21 cellular contexts compared by ENCODE assay signal in the genomic region with DNA sequence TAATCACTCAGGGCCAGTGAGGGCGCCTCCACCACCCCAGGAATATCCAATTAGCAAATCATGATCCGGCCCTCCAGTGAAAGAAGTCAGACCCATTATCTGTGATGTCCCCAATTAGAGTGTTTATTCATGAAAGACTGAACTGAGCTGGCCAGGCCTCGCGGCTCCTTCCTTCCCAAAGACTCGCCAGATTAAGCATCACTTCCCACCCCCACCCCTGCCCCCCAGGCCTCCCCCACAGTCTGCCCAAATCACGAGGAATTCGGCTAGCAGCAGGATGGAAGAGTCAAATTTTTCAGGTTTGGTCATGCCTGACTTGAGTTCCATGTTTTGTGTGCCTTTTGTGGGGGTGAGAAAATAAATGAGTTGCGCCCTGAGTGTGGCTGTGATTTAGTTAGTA.
"Had no signal": no experiment of that assay in that cellular context is flagged by ENCODE, and none has a peak within 500 bp of the region (broad histone marks: within the 10 kb centered on the region; RNA-seq: fewer than 3 reads in every experiment).

No MANE protein-coding gene starts in this region.

- FAIRE-seq: keratinocyte had no signal

- H3K27ac ChIP-seq: body of pancreas, right atrium auricular region, spleen, thoracic aorta had no signal

- H3K27me3 Mint-ChIP-seq: type B pancreatic cell had no signal

- H3K4me3 ChIP-seq: body of pancreas, right atrium auricular region, spleen, thoracic aorta had no signal

- DNase-seq: activated CD4-positive, alpha-beta T cell treated with anti-CD3 and anti-CD28 coated beads for 1 hour; activated CD4-positive, alpha-beta T cell treated with anti-CD3 and anti-CD28 coated beads, Interleukin-2, amount 50 U/mL, for 1 hour; activated CD8-positive, alpha-beta T cell treated with anti-CD3 and anti-CD28 coated beads, Interleukin-2, amount 10 ng/mL, durations not matched to agents 7 days and 5 days; activated gamma-delta T cell; activated naive CD4-positive, alpha-beta T cell treated with anti-CD3 and anti-CD28 coated beads, Interleukin-2, amount 50 U/mL, for 16 hours; anterior cingulate cortex; body of pancreas; effector CD8-positive, alpha-beta T cell; foreskin melanocyte; hippocampal formation; spleen; stimulated activated CD4-positive, alpha-beta T cell treated with anti-CD3 and anti-CD28 coated beads, Interleukin-4, amount 100 ng/mL, for 1 hour; stimulated activated naive CD4-positive, alpha-beta T cell; T-helper 9 cell had no signal

- H3K27me3 ChIP-seq: body of pancreas, right atrium auricular region, spleen had no signal

- H3K27ac Mint-ChIP-seq: activated CD8-positive, alpha-beta T cell treated with anti-CD3 and anti-CD28 coated beads, Interleukin-2, amount 10 ng/mL, durations not matched to agents 7 days and 5 days; activated T-helper 1 cell treated with anti-CD3 and anti-CD28 coated beads, Interleukin-12 subunit alpha, Interleukin-12 subunit beta, Interleukin-2, Interleukin-4 antibody, amounts not matched to agents 30 ng/mL and 10 ng/mL and 1 ng/mL, durations not matched to agents 14 hours and 24 hours and 36 hours; progenitor cell of endocrine pancreas; type B pancreatic cell had no signal

- ATAC-seq: activated CD8-positive, alpha-beta T cell treated with anti-CD3 and anti-CD28 coated beads, Interleukin-2, amount 10 ng/mL, durations not matched to agents 7 days and 5 days; body of pancreas; esophagus mucosa had no signal

- H3K36me3 ChIP-seq: right atrium auricular region, spleen, thoracic aorta had no signal

- H3K36me3 Mint-ChIP-seq: type B pancreatic cell had no signal

- H3K4me1 ChIP-seq: body of pancreas, right atrium auricular region, spleen had no signal

- H3K9me3 ChIP-seq: body of pancreas, right atrium auricular region, spleen, thoracic aorta had no signal

- H3K4me3 Mint-ChIP-seq: activated CD8-positive, alpha-beta T cell treated with anti-CD3 and anti-CD28 coated beads, Interleukin-2, amount 10 ng/mL, durations not matched to agents 7 days and 5 days; activated T-helper 1 cell treated with anti-CD3 and anti-CD28 coated beads, Interleukin-12 subunit alpha, Interleukin-12 subunit beta, Interleukin-2, Interleukin-4 antibody, amounts not matched to agents 30 ng/mL and 10 ng/mL and 1 ng/mL, durations not matched to agents 14 hours and 24 hours and 36 hours; type B pancreatic cell had no signal
